Comparison of ENCODE assay signal across 8 cellular contexts in genomic region chr10:71963351-71963755, GRCh38. TPM values are rescaled to one million over a fixed set of nuclear protein-coding genes. Genes with fewer than 3 reads are reported as not detected.
DNase-seq lines count a peak whose midpoint lies in the region; ATAC-seq and TF ChIP-seq lines count a peak whose summit lies in the region.

No MANE protein-coding gene starts in this region.

- no peak overlapping the region for H2AFZ ChIP-seq in OCI-LY7 (ENCODE audit: low read length)

- H3K4me3 Mint-ChIP-seq in activated T-cell treated with anti-CD3 and anti-CD28 coated beads, Interleukin-2, amount 50 U/mL, for 72 hours: peak overlapping the region; percentile 53 to 64

- H3K36me3 ChIP-seq in esophagus muscularis mucosa (no peaks in the 10 kb centered on the region), mucosa of stomach (ENCODE audit: control insufficient read depth, insufficient read depth, low read length) (no peaks in the 10 kb centered on the region), OCI-LY7 (ENCODE audit: insufficient read depth, low read length) (no peaks in the 10 kb centered on the region)

- peaks cover 14% of the 10 kb centered on the region for H3K4me1 Mint-ChIP-seq in activated T-cell treated with anti-CD3 and anti-CD28 coated beads, Interleukin-2, amount 50 U/mL, for 72 hours (ENCODE audit: low read depth)

- no peak for TF ChIP-seq CTCF in esophagus muscularis mucosa (IDR thresholded peaks at IDR 0.05)
- TF ChIP-seq CTCF in OCI-LY7 (conservative IDR thresholded peaks at IDR 0.05; ENCODE audit: low read length): no peak

- H3K4me2 ChIP-seq in OCI-LY7 (ENCODE audit: low read length): no peak overlapping the region

- BruUV-seq in OCI-LY7 (replicated peaks; lab: Mats Ljungman, UMichigan): no TSS peak

- H3K27ac ChIP-seq in esophagus muscularis mucosa (replicated peaks in 1 of 4): peak overlapping the region; percentile 94 to 100 (median 98)
- H3K27ac ChIP-seq in OCI-LY7 (ENCODE audit: low read depth, low read length, poor library complexity, severe bottlenecking): no peak overlapping the region

- H3K4me3 ChIP-seq in esophagus muscularis mucosa: peak overlapping the region; percentile 68 to 94 (median 78)
- no peak overlapping the region for H3K4me3 ChIP-seq in mucosa of stomach (ENCODE audit: low read length)
- H3K4me3 ChIP-seq in OCI-LY7 (ENCODE audit: low read depth, low read length, poor library complexity, severe bottlenecking): no peak overlapping the region

- H3K36me3 Mint-ChIP-seq in activated T-cell treated with anti-CD3 and anti-CD28 coated beads, Interleukin-2, amount 50 U/mL, for 72 hours (ENCODE audit: insufficient read depth in 2 of 2): peaks cover 0 to 2% of the 10 kb centered on the region in 2 donors

- intact Hi-C loops in esophagus muscularis mucosa (cut with DNase I) (no loop called here), OCI-LY7 (cut with micrococcal nuclease; ENCODE audit: unreplicated experiment) (no loop called here)

- TF ChIP-seq POLR2A in esophagus muscularis mucosa (IDR thresholded peaks at IDR 0.05; ENCODE audit: low read depth) (peak; percentile 41), GM18505 (IDR thresholded peaks at IDR 0.05; ENCODE audit: borderline replicate concordance, extremely low read depth, insufficient read depth, insufficient read length) (no peak)

- 25% methylated on average over 8 of the region's 20 CpGs for WGBS in esophagus muscularis mucosa

- DNase-seq in activated T-cell treated with anti-CD3 and anti-CD28 coated beads, Interleukin-2, amount 50 U/mL, for 72 hours: no peak
- no peak for DNase-seq in activated T-cell treated with anti-CD3 and anti-CD28 coated beads, Interleukin-2, amount 50 U/mL, for 48 hours
- DNase-seq in esophagus muscularis mucosa (ENCODE audit: extremely low spot score) (no peak), ureter (ENCODE audit: low spot score) (peak; percentile 68), CD1c-positive myeloid dendritic cell (ENCODE audit: extremely low spot score) (no peak), OCI-LY7 (ENCODE audit: low spot score) (no peak)

- H3K79me2 ChIP-seq in OCI-LY7 (ENCODE audit: insufficient read depth, low read depth, low read length): no peaks in the 10 kb centered on the region

- ATAC-seq in activated T-cell treated with anti-CD3 and anti-CD28 coated beads, Interleukin-2, amount 50 U/mL, for 72 hours (replicated peaks in 1 of 2): no peak
- no peak for ATAC-seq in GM18505 (IDR thresholded peaks at IDR 0.05; ENCODE audit: unreplicated experiment)

- H4K20me1 ChIP-seq in OCI-LY7 (ENCODE audit: insufficient read depth, low read length): no peaks in the 10 kb centered on the region

- H3K27ac Mint-ChIP-seq in activated T-cell treated with anti-CD3 and anti-CD28 coated beads, Interleukin-2, amount 50 U/mL, for 72 hours: no peak overlapping the region

- no peaks in the 10 kb centered on the region for H3K9me2 ChIP-seq in OCI-LY7 (ENCODE audit: insufficient read depth, low read length)

- H3K27me3 ChIP-seq in esophagus muscularis mucosa (no peaks in the 10 kb centered on the region), mucosa of stomach (ENCODE audit: control insufficient read depth, insufficient read depth, low read length) (peaks cover 56% of the 10 kb centered on the region)

- H3K4me1 ChIP-seq in esophagus muscularis mucosa (peaks cover 35 to 56% (median 50%) of the 10 kb centered on the region in 4 donors), mucosa of stomach (ENCODE audit: control insufficient read depth, insufficient read depth, low read length) (peaks cover 15% of the 10 kb centered on the region), OCI-LY7 (ENCODE audit: insufficient read depth, low read length, poor library complexity, severe bottlenecking) (no peaks in the 10 kb centered on the region)

- H3K9me3 ChIP-seq in esophagus muscularis mucosa (no peaks in the 10 kb centered on the region), mucosa of stomach (ENCODE audit: control insufficient read depth, low read length) (no peaks in the 10 kb centered on the region), OCI-LY7 (ENCODE audit: low read length) (no peaks in the 10 kb centered on the region)

- no peaks in the 10 kb centered on the region for H3K9me3 Mint-ChIP-seq in activated T-cell treated with anti-CD3 and anti-CD28 coated beads, Interleukin-2, amount 50 U/mL, for 72 hours

- POLR2A ChIA-PET in OCI-LY7 (lab: Charles Lee): no interaction called here

- H3K9ac ChIP-seq in mucosa of stomach (ENCODE audit: low read length): peak overlapping the region; percentile 60

- peak; percentile 86 for TF ChIP-seq EP300 in esophagus muscularis mucosa (IDR thresholded peaks at IDR 0.05)

- peaks cover 43% of the 10 kb centered on the region for H3K27me3 Mint-ChIP-seq in activated T-cell treated with anti-CD3 and anti-CD28 coated beads, Interleukin-2, amount 50 U/mL, for 72 hours (ENCODE audit: low read depth)

- CTCF ChIA-PET in OCI-LY7 (lab: Charles Lee; ENCODE audit: unreplicated experiment): no interaction called here

RNA-seq across cellular contexts. Expression of gene CHST3, which starts 0.8 kb away (rescaled TPM):
- under 1 TPM; 0.16 to 0.38 TPM for total RNA-seq in activated T-cell treated with anti-CD3 and anti-CD28 coated beads, Interleukin-2, amount 50 U/mL, for 72 hours
- total RNA-seq in esophagus muscularis mucosa (10 to 100 TPM; 24.1 to 43.0 (median 38.7) TPM), ureter (13.2 TPM), OCI-LY7 (2022) (not detected in 2 replicates)
- not detected in 2 replicates for total RNA-seq in OCI-LY7 (2014; rRNA removed; shearing (Covaris generic))

Comparison
In these comparisons a context has a peak if more than half of its experiments do, and no peak if none do; other contexts are left out.
1. H3K4me3 ChIP-seq: peak in esophagus muscularis mucosa (4 of 4); none in mucosa of stomach (single experiment) and OCI-LY7 (single experiment).
2. RNA of gene CHST3, which starts 0.8 kb away (total RNA-seq): 24.1 to 43.0 TPM in esophagus muscularis mucosa and 13.2 TPM in ureter (single experiment); 0.16 to 0.38 TPM in activated T-cell treated with anti-CD3 and anti-CD28 coated beads, Interleukin-2, amount 50 U/mL, for 72 hours and not detected in OCI-LY7; every median in the first group is over 10 times any median in the second.